Comparison of ENCODE assay signal across 10 cellular contexts in the genomic region with DNA sequence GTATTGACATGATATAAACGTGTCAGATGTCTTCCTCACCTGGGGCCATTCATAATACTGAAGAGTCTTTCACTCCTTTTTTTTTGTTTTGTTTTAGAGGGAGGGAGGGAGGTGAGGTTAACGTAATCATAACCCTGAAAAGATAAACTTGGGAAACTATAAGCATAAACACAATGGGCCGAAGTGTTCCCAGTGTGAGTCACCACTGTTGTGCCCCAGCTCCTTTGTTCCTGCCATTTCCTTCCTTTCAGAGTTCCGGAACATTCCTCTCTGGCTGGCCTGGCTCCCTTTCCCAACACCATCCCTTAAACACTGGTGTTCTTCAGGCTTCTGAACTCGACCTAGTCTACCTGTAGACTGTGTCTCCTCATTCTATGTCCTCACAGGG. TPM values are rescaled to one million over a fixed set of nuclear protein-coding genes. Genes with fewer than 3 reads are reported as not detected.
DNase-seq lines count a peak whose midpoint lies in the region; ATAC-seq and TF ChIP-seq lines count a peak whose summit lies in the region.
"Had no signal": no experiment of that assay in that cellular context is flagged by ENCODE, and none has a peak within 500 bp of the region (broad histone marks: within the 10 kb centered on the region; RNA-seq: fewer than 3 reads in every experiment).

No MANE protein-coding gene starts in this region.

- H3K4me1 ChIP-seq in mesodermal cell (ENCODE audit: control insufficient read depth, insufficient read depth, low read length, poor library complexity, severe bottlenecking) = peaks cover 15% of the 10 kb centered on the region

- TF ChIP-seq CTCF in epithelial cell of esophagus (IDR thresholded peaks at IDR 0.05; ENCODE audit: insufficient read depth, low read depth, low read length, missing control alignments) = no peak

- H3K9me3 Mint-ChIP-seq in stimulated activated naive CD8-positive, alpha-beta T cell treated with anti-CD3 and anti-CD28 coated beads, Interleukin-15, amount 100 ng/mL, for 72 hours = no peaks in the 10 kb centered on the region

- no peaks in the 10 kb centered on the region for H3K36me3 ChIP-seq in mesodermal cell (ENCODE audit: control insufficient read depth, insufficient read depth, low read length)

- H3K4me3 Mint-ChIP-seq in stimulated activated naive CD8-positive, alpha-beta T cell treated with anti-CD3 and anti-CD28 coated beads, Interleukin-15, amount 100 ng/mL, for 72 hours = no peak overlapping the region

- peak overlapping the region; percentile 87 for H3K27ac ChIP-seq in mesodermal cell (ENCODE audit: low read depth, low read length, severe bottlenecking)

- DNase-seq in Ammon's horn (ENCODE audit: low spot score) = peak; percentile 40
- peak; percentile 29 for DNase-seq in NCI-H146 (lab: John Stamatoyannopoulos, UW)
- DNase-seq in epithelial cell of esophagus (ENCODE audit: low read depth) = peak; percentile 83
- DNase-seq in NCI-H2029 treated with DMSO at 0.1 percent for 48 hours (lab: John Stamatoyannopoulos, UW) = no peak
- no peak for DNase-seq in NCI-H1048 (lab: John Stamatoyannopoulos, UW)
- DNase-seq in stimulated activated naive CD8-positive, alpha-beta T cell treated with anti-CD3 and anti-CD28 coated beads, Interleukin-15, amount 100 ng/mL, for 72 hours = no peak
- DNase-seq in NCI-H774 (lab: John Stamatoyannopoulos, UW) = no peak
- DNase-seq: effector CD4-positive, alpha-beta T cell; MM.1S had no signal

- H3K27ac Mint-ChIP-seq in stimulated activated naive CD8-positive, alpha-beta T cell treated with anti-CD3 and anti-CD28 coated beads, Interleukin-15, amount 100 ng/mL, for 72 hours = no peak overlapping the region

- WGBS in mesodermal cell (ENCODE audit: insufficient coverage in 2 of 2), 2 experiments = 51 to 54% methylated on average over 3 of the region's 5 CpGs

- H3K27me3 Mint-ChIP-seq in stimulated activated naive CD8-positive, alpha-beta T cell treated with anti-CD3 and anti-CD28 coated beads, Interleukin-15, amount 100 ng/mL, for 72 hours = peaks cover 6% of the 10 kb centered on the region

- H3K9me3 ChIP-seq in mesodermal cell (ENCODE audit: control insufficient read depth, low read length) = no peaks in the 10 kb centered on the region

- H3K4me1 Mint-ChIP-seq in stimulated activated naive CD8-positive, alpha-beta T cell treated with anti-CD3 and anti-CD28 coated beads, Interleukin-15, amount 100 ng/mL, for 72 hours = no peaks in the 10 kb centered on the region

- no peak for ATAC-seq in stimulated activated naive CD8-positive, alpha-beta T cell treated with anti-CD3 and anti-CD28 coated beads, Interleukin-15, amount 100 ng/mL, for 72 hours

- H3K4me3 ChIP-seq in epithelial cell of esophagus (ENCODE audit: low read length) (no peak overlapping the region), mesodermal cell (ENCODE audit: extremely low read depth, insufficient read depth, low read length, poor library complexity, severe bottlenecking) (no peak overlapping the region)

RNA-seq across cellular contexts. Expression of a gene that starts 18.6 kb away (rescaled TPM):
- polyA plus RNA-seq in mesodermal cell (2013, experiment 1 of 2) = 15.1 TPM
- 20.3 TPM for polyA plus RNA-seq in mesodermal cell (2013, experiment 2 of 2)

RNA-seq across cellular contexts. Expression of a gene that starts 51.5 kb away (rescaled TPM):
- polyA plus RNA-seq in mesodermal cell (2013, experiment 1 of 2) = not detected
- polyA plus RNA-seq in mesodermal cell (2013, experiment 2 of 2) = not detected

Comparison
In these comparisons a context has a peak if more than half of its experiments do, and no peak if none do; other contexts are left out.
1. DNase-seq: peak in Ammon's horn (single experiment), NCI-H146 (single experiment) and epithelial cell of esophagus (single experiment); none in NCI-H2029 treated with DMSO at 0.1 percent for 48 hours (single experiment), NCI-H1048 (single experiment), stimulated activated naive CD8-positive, alpha-beta T cell treated with anti-CD3 and anti-CD28 coated beads, Interleukin-15, amount 100 ng/mL, for 72 hours (0 of 2) and NCI-H774 (single experiment).